ENCODE assay signal across 33 cellular contexts in genomic region chrX:68480969-68481368, GRCh38. TPM values are rescaled to one million over a fixed set of nuclear protein-coding genes. Genes with fewer than 3 reads are reported as not detected.
DNase-seq lines count a peak whose midpoint lies in the region; ATAC-seq, FAIRE-seq and TF ChIP-seq lines count a peak whose summit lies in the region.
"Had no signal": no experiment of that assay in that cellular context is flagged by ENCODE, and none has a peak within 500 bp of the region (broad histone marks: within the 10 kb centered on the region; RNA-seq: fewer than 3 reads in every experiment).

No MANE protein-coding gene starts in this region.

- peaks cover 3% of the 10 kb centered on the region for H3K27me3 ChIP-seq in adipocyte (replicated peaks; ENCODE audit: control insufficient read depth, insufficient read depth, low read length)
- H3K27me3 ChIP-seq in bronchial epithelial cell (ENCODE audit: control insufficient read depth, insufficient read depth, low read length): no peaks in the 10 kb centered on the region
- H3K27me3 ChIP-seq in osteoblast (ENCODE audit: insufficient read depth, low read length): peaks cover 9% of the 10 kb centered on the region
- H3K27me3 ChIP-seq: BE2C had no signal

- H4K20me1 ChIP-seq in osteoblast (ENCODE audit: insufficient read depth, low read length): no peaks in the 10 kb centered on the region
- H4K20me1 ChIP-seq: BLaER1; BLaER1 treated with 17β-estradiol and CSF1 and Interleukin-3, amounts not matched to agents 10 nM and 100 nM had no signal

- H3K36me3 ChIP-seq in adipocyte (ENCODE audit: control insufficient read depth, insufficient read depth, low read length, severe bottlenecking) (no peaks in the 10 kb centered on the region), bronchial epithelial cell (ENCODE audit: control insufficient read depth, insufficient read depth, low read length) (no peaks in the 10 kb centered on the region), osteoblast (ENCODE audit: insufficient read depth, low read length) (no peaks in the 10 kb centered on the region)
- H3K36me3 ChIP-seq: BE2C; BLaER1; BLaER1 treated with 17β-estradiol and CSF1 and Interleukin-3, amounts not matched to agents 10 nM and 100 nM had no signal

- TF ChIP-seq EP300 in A549 (IDR thresholded peaks at IDR 0.05): no peak

- TF ChIP-seq POLR2A in A549 (IDR thresholded peaks at IDR 0.05; ENCODE audit: low read length): no peak

- H2AFZ ChIP-seq in osteoblast (ENCODE audit: low read length): no peak overlapping the region

- no peak overlapping the region for H3K9ac ChIP-seq in adipocyte (ENCODE audit: low read length)
- H3K9ac ChIP-seq: BLaER1; BLaER1 treated with 17β-estradiol and CSF1 and Interleukin-3, amounts not matched to agents 10 nM and 100 nM had no signal

- H3K79me2 ChIP-seq in osteoblast (ENCODE audit: insufficient read depth, low read length): no peaks in the 10 kb centered on the region

- CTCF ChIA-PET in A549 (lab: Yijun Ruan, JAX): interaction anchor here (3.7 kb wide), 1 partner anchor 9 kb away, joined by 10 read pairs; no protein-coding TSS in a partner anchor

- FAIRE-seq in A549 (lab: Jason Lieb, UNC) (no peak), bronchial epithelial cell (lab: Jason Lieb, UNC) (no peak)
- FAIRE-seq: A204.1, D721Med had no signal

- H3K4me1 ChIP-seq in A549 (peaks cover 8% of the 10 kb centered on the region; the same call in 2 of the 3 replicates), adipocyte (ENCODE audit: control insufficient read depth, insufficient read depth, low read length) (peaks cover 10% of the 10 kb centered on the region), osteoblast (ENCODE audit: insufficient read depth, low read length) (no peaks in the 10 kb centered on the region)
- H3K4me1 ChIP-seq: BE2C; BLaER1; BLaER1 treated with 17β-estradiol and CSF1 and Interleukin-3, amounts not matched to agents 10 nM and 100 nM; Caco-2 had no signal

- TF ChIP-seq RAD21 in A549 (conservative IDR thresholded peaks at IDR 0.05 in 1 of 2, IDR thresholded peaks at IDR 0.05 in 1 of 2): no peak

- H3K9me3 ChIP-seq in A549 (no peaks in the 10 kb centered on the region), adipocyte (ENCODE audit: control insufficient read depth, low read length) (no peaks in the 10 kb centered on the region), osteoblast (ENCODE audit: low read depth, low read length) (no peaks in the 10 kb centered on the region)
- H3K9me3 ChIP-seq: BE2C, Caco-2 had no signal

- no peak for DNase-seq in A549 (ENCODE audit: low read depth in 1 of 2, low spot score in 1 of 2)
- no peak for DNase-seq in adipocyte (ENCODE audit: low read depth)
- DNase-seq in bronchial epithelial cell (ENCODE audit: low read depth): peak; percentile 8
- peak; percentile 50 for DNase-seq in osteoblast (ENCODE audit: insufficient read length, low spot score, missing footprints)
- no peak for DNase-seq in COR-L47 (lab: John Stamatoyannopoulos, UW)
- DNase-seq in NOMO-1 (lab: John Stamatoyannopoulos, UW; ENCODE audit: unreplicated experiment in 2 of 2): no peak
- no peak for DNase-seq in stimulated activated naive CD4-positive, alpha-beta T cell (lab: John Stamatoyannopoulos, UW)
- DNase-seq: 8988T; ACHN; AML-193; BE2C; C1 segment of cervical spinal cord; Caco-2; Calu3; CD4-positive, alpha-beta memory T cell; CD4-positive, alpha-beta T cell; CD4-positive, CD25-positive, alpha-beta regulatory T cell; CD8-positive, alpha-beta memory T cell; CD8-positive, alpha-beta T cell; DMS 273 treated with DMSO at 0.1 percent for 48 hours; DMS153; DMS53; DMS79; DMS79 treated with DMSO at 0.1 percent for 48 hours; DND-41; EL had no signal

- POLR2A ChIA-PET in A549 (lab: Yijun Ruan, JAX): no interaction called here

- no peak overlapping the region for H3K4me3 ChIP-seq in A549
- H3K4me3 ChIP-seq in adipocyte (ENCODE audit: low read length): peak overlapping the region; percentile 39
- H3K4me3 ChIP-seq in bronchial epithelial cell (ENCODE audit: low read depth, low read length): no peak overlapping the region
- H3K4me3 ChIP-seq in osteoblast (ENCODE audit: insufficient read depth, low read length): no peak overlapping the region
- H3K4me3 ChIP-seq: BLaER1; BLaER1 treated with 17β-estradiol and CSF1 and Interleukin-3, amounts not matched to agents 10 nM and 100 nM had no signal

- TF ChIP-seq CTCF in A549 (IDR thresholded peaks at IDR 0.05) (no peak), bronchial epithelial cell (IDR thresholded peaks at IDR 0.05; ENCODE audit: insufficient read depth, low read length, severe bottlenecking) (no peak), osteoblast (IDR thresholded peaks at IDR 0.05; ENCODE audit: extremely low read depth, low read depth, low read length) (no peak)

- 74% methylated on average over 1 of the region's 1 CpG for WGBS in A549 (ENCODE audit: missing lambda C conversion rate)

- H3K27ac ChIP-seq in A549 (peak overlapping the region in 1 of 2 experiments; percentile 53; a peak in 1 of 6 replicates), osteoblast (ENCODE audit: low read depth, low read length) (no peak overlapping the region)
- H3K27ac ChIP-seq: 22Rv1; BLaER1; BLaER1 treated with 17β-estradiol and CSF1 and Interleukin-3, amounts not matched to agents 10 nM and 100 nM; C4-2B had no signal

- ATAC-seq in A549 (no peak), GM21367 (IDR thresholded peaks at IDR 0.05; ENCODE audit: unreplicated experiment) (no peak)
- ATAC-seq: CD8-positive, alpha-beta T cell had no signal

- peak overlapping the region; percentile 21; the same call in 1 of the 3 replicates for H3K4me2 ChIP-seq in A549
- H3K4me2 ChIP-seq in osteoblast (ENCODE audit: insufficient read depth, low read length): no peak overlapping the region
- H3K4me2 ChIP-seq: BLaER1; BLaER1 treated with 17β-estradiol and CSF1 and Interleukin-3, amounts not matched to agents 10 nM and 100 nM had no signal

TF ChIP-seq in A549, 52 proteins besides CTCF, POLR2A, EP300 and RAD21:
- TF ChIP-seq KDM5A (IDR thresholded peaks at IDR 0.05) (no peak), MAZ (IDR thresholded peaks at IDR 0.05; ENCODE audit: borderline replicate concordance, low read depth, low read length) (no peak), FOSL2 (IDR thresholded peaks at IDR 0.05) (no peak), FOSL2 (CRISPR knock-in tag; IDR thresholded peaks at IDR 0.05) (peak; percentile 54), CBX8 (IDR thresholded peaks at IDR 0.05) (no peak), CEBPB (IDR thresholded peaks at IDR 0.05) (peak; percentile 12 to 46; a peak in 2 of 4 replicates)
- TF ChIP-seq, protein P1, sequence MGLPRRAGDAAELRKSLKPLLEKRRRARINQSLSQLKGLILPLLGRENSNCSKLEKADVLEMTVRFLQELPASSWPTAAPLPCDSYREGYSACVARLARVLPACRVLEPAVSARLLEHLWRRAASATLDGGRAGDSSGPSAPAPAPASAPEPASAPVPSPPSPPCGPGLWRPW (IDR thresholded peaks at IDR 0.05): peak; percentile 48; the same call in 1 of the 2 replicates
TF ChIP-seq in A549: peak in this region for 3.

RNA-seq across cellular contexts. Expression of gene YIPF6, which starts 17.9 kb away (rescaled TPM):
- 58.9 and 59.2 TPM in 2 replicates for polyA plus RNA-seq in A549 (2011; rRNA removed)
- 7.8 and 9.6 TPM in 2 replicates for polyA plus RNA-seq in A549 (2012; cell fraction: cytosol; rRNA removed)
- polyA plus RNA-seq in A549 (2012; cell fraction: nucleus; rRNA removed): 2.7 and 5.7 TPM in 2 replicates
- 26.6 to 27.8 TPM (median 26.9 TPM) in 3 replicates for polyA plus RNA-seq in A549 (2017; fragmentation: RNase III; extraction: RNeasy Plus Mini Kit Qiagen cat#74134 plus additional on column Dnase treatment)
- polyA minus RNA-seq in A549 (2011; rRNA and poly(A)+ RNA removed): 22.9 and 24.3 TPM in 2 replicates
- total RNA-seq in bronchial epithelial cell: 35.6 and 37.1 TPM in 2 replicates
- total RNA-seq in osteoblast: 21.5 and 27.1 TPM in 2 replicates

RNA-seq across cellular contexts. Expression of gene OPHN1, which starts 47.7 kb away (rescaled TPM):
- polyA plus RNA-seq in A549 (2011; rRNA removed) (3.9 and 5.7 TPM in 2 replicates), A549 (2017; fragmentation: RNase III; extraction: RNeasy Plus Mini Kit Qiagen cat#74134 plus additional on column Dnase treatment) (1.7 to 2.0 TPM (median 2.0 TPM) in 3 replicates)
- polyA plus RNA-seq in A549 (2012; cell fraction: cytosol; rRNA removed): 0.37 and 0.76 TPM in 2 replicates
- polyA plus RNA-seq in A549 (2012; cell fraction: nucleus; rRNA removed): 0.61 and 0.87 TPM in 2 replicates
- polyA minus RNA-seq in A549 (2011; rRNA and poly(A)+ RNA removed): 12.1 and 12.3 TPM in 2 replicates
- total RNA-seq in bronchial epithelial cell (3.2 and 4.6 TPM in 2 replicates), osteoblast (6.9 and 7.4 TPM in 2 replicates)
- total RNA-seq: CD4-positive, alpha-beta T cell had no signal
- polyA plus RNA-seq: CD4-positive, CD25-positive, alpha-beta regulatory T cell; CD8-positive, alpha-beta memory T cell had no signal

Comparison
In these comparisons a context has a peak if more than half of its experiments do, and no peak if none do; other contexts are left out.
1. DNase-seq: peak in bronchial epithelial cell (single experiment) and osteoblast (single experiment); none in A549 (0 of 2), adipocyte (single experiment), COR-L47 (single experiment), NOMO-1 (0 of 2) and stimulated activated naive CD4-positive, alpha-beta T cell (0 of 6).